In the genomic region with DNA sequence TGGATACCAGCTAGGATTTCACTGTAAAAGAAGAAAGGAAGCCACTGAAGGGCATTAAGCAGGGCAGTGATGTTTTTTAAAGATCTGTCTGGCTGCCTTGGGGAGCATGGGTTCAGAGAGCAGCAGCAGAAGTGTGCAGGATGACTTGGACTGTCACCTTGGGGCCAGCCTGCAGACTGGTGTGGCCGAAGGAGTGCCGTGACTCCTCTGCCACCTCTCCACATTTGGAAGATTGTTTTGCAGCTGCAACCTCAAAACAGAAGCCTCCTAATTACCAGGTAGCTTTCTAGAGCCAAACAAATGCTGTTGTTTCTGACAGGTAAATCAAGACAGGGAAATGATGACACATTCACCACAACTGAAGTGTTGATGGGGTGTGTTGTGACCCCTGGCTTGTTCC, we compare ENCODE assay signal across 25 cellular contexts.
"Had no signal": no experiment of that assay in that cellular context is flagged by ENCODE, and none has a peak within 500 bp of the region (broad histone marks: within the 10 kb centered on the region; RNA-seq: fewer than 3 reads in every experiment).

No MANE protein-coding gene starts in this region.

- H3K36me3 Mint-ChIP-seq: mesothelial cell of epicardium had no signal

- DNase-seq: activated effector memory CD4-positive, alpha-beta T cell treated with anti-CD3 and anti-CD28 coated beads, Interleukin-2, amount 50 U/mL, for 16 hours; activated T-cell treated with anti-CD3 and anti-CD28 coated beads, Interleukin-2, amount 50 U/mL, for 1 hour; endodermal cell; foreskin fibroblast; heart left ventricle; hypothalamus; immature natural killer cell; kidney; left colon; mammary epithelial cell; naive thymus-derived CD4-positive, alpha-beta T cell; nucleus accumbens; pancreas; retina; stimulated activated CD4-positive, alpha-beta T cell treated with anti-CD3 and anti-CD28 coated beads, Interleukin-12 subunit alpha, Interleukin-12 subunit beta, amount 100 ng/mL, for 4 hours; stimulated activated CD4-positive, alpha-beta T cell treated with anti-CD3 and anti-CD28 coated beads, Interleukin-4, amount 100 ng/mL, for 1 hour; T1000; trophoblast cell; WERI-Rb-1 had no signal

- H3K9me3 Mint-ChIP-seq: activated naive CD4-positive, alpha-beta T cell treated with anti-CD3 and anti-CD28 coated beads, Interleukin-2, amount 50 U/mL, for 24 hours; central memory CD8-positive, alpha-beta T cell; dendritic cell treated with granulocyte-macrophage colony-stimulating factor and Interleukin-4, amounts not matched to agents 40 ng/mL and 50 ng/mL, for 4 days; endodermal cell; stimulated activated naive CD8-positive, alpha-beta T cell treated with anti-CD3 and anti-CD28 coated beads, Interleukin-15, Interleukin-2, amounts not matched to agents 100 ng/mL and 50 ng/mL, for 24 hours had no signal

- H3K4me1 Mint-ChIP-seq: activated naive CD4-positive, alpha-beta T cell treated with anti-CD3 and anti-CD28 coated beads, Interleukin-2, amount 50 U/mL, for 24 hours; immature natural killer cell; mesothelial cell of epicardium had no signal

- H3K4me3 Mint-ChIP-seq: activated naive CD4-positive, alpha-beta T cell treated with anti-CD3 and anti-CD28 coated beads, Interleukin-2, amount 50 U/mL, for 24 hours; central memory CD8-positive, alpha-beta T cell; dendritic cell treated with granulocyte-macrophage colony-stimulating factor and Interleukin-4, amounts not matched to agents 40 ng/mL and 50 ng/mL, for 4 days; endodermal cell; immature natural killer cell; mesothelial cell of epicardium; naive thymus-derived CD4-positive, alpha-beta T cell; neural crest cell; stimulated activated naive CD8-positive, alpha-beta T cell treated with anti-CD3 and anti-CD28 coated beads, Interleukin-15, Interleukin-2, amounts not matched to agents 100 ng/mL and 50 ng/mL, for 24 hours had no signal

- H3K27me3 Mint-ChIP-seq: activated naive CD4-positive, alpha-beta T cell treated with anti-CD3 and anti-CD28 coated beads, Interleukin-2, amount 50 U/mL, for 24 hours; central memory CD8-positive, alpha-beta T cell; dendritic cell treated with granulocyte-macrophage colony-stimulating factor and Interleukin-4, amounts not matched to agents 40 ng/mL and 50 ng/mL, for 4 days; naive thymus-derived CD4-positive, alpha-beta T cell; stimulated activated naive CD8-positive, alpha-beta T cell treated with anti-CD3 and anti-CD28 coated beads, Interleukin-15, Interleukin-2, amounts not matched to agents 100 ng/mL and 50 ng/mL, for 24 hours had no signal

- H3K27ac Mint-ChIP-seq: activated naive CD4-positive, alpha-beta T cell treated with anti-CD3 and anti-CD28 coated beads, Interleukin-2, amount 50 U/mL, for 24 hours; dendritic cell treated with granulocyte-macrophage colony-stimulating factor and Interleukin-4, amounts not matched to agents 40 ng/mL and 50 ng/mL, for 4 days; endodermal cell; immature natural killer cell; mesothelial cell of epicardium; stimulated activated naive CD8-positive, alpha-beta T cell treated with anti-CD3 and anti-CD28 coated beads, Interleukin-15, Interleukin-2, amounts not matched to agents 100 ng/mL and 50 ng/mL, for 24 hours had no signal
